In the genomic region with DNA sequence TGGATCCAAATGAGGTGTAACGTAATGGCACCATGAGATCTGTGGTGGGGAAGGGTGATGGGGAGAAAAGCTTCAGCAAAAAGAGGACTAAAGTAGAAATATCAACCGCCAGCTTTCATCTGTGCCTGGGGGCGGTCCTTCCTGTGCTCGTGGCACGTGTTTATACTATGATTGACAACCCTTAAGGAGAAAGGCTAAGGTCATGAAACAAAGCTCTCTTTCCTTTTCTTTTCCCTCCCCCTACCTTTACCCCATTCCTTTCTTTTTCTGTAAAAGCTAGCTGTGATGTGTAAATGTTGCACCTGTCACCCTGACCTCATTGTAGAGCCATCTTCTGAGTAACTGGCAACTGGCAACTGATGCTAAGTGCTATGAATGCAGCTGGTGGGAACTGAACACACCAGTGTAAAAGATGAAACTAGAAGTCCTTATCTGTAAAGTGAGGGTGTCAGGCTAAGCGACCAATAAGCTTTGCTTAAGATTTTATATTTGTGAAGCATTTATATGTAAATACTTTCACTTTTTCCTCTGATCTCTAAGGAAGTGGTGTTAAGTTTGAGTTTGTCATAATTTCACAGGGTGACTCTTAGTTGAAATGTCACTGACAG, we compare ENCODE assay signal across 8 cellular contexts.
A peak's percentile ranks its signal among the peaks of the same experiment; 100 is the strongest.
DNase-seq lines count a peak whose midpoint lies in the region; ATAC-seq, FAIRE-seq and TF ChIP-seq lines count a peak whose summit lies in the region.

No MANE protein-coding gene starts in this region.

- 48 to 50% methylated on average over 6 of the region's 6 CpGs for WGBS in pancreas, 2 donors
- 71 to 72% methylated on average over 6 of the region's 6 CpGs for WGBS in testis, 2 donors
- WGBS in SK-N-SH (ENCODE audit: low lambda C conversion rate), result 66% methylated on average over 6 of the region's 6 CpGs

- H3K36me3 ChIP-seq in pancreas (no peaks in the 10 kb centered on the region), testis (ENCODE audit: low read depth, missing control alignments) (no peaks in the 10 kb centered on the region), SK-N-SH (replicated peaks in 1 of 2; ENCODE audit: control insufficient read depth in 1 of 2, insufficient read depth in 2 of 2, low read length in 1 of 2) (no peaks in the 10 kb centered on the region)

- CTCF ChIA-PET in SK-N-SH (lab: Yijun Ruan, JAX), result interaction anchor here (0.8 to 1.1 kb wide), 2 partner anchors 12 to 103 kb away, joined by 3 read pairs; no protein-coding TSS in a partner anchor

- H3K79me2 ChIP-seq in SK-N-SH (ENCODE audit: insufficient read depth), result no peaks in the 10 kb centered on the region

- no peak for TF ChIP-seq POLR2A in testis (IDR thresholded peaks at IDR 0.05)

- H3K4me1 ChIP-seq in pancreas (peaks cover 0 to 18% (median 0%) of the 10 kb centered on the region in 3 donors), testis (no peaks in the 10 kb centered on the region), SK-N-SH (ENCODE audit: control insufficient read depth in 1 of 2, insufficient read depth in 2 of 2, low read depth in 1 of 2, low read length in 1 of 2) (no peaks in the 10 kb centered on the region; a peak in 1 of 4 replicates)

- H4K20me1 ChIP-seq in SK-N-SH (ENCODE audit: insufficient read depth), result no peaks in the 10 kb centered on the region

- H3K27ac ChIP-seq in pancreas (peak overlapping the region in 2 of 4 donors; percentile 75 to 84), testis (no peak overlapping the region), SK-N-SH (ENCODE audit: low read depth in 2 of 2, low read length in 1 of 2) (no peak overlapping the region)

- no peak for FAIRE-seq in pancreas (lab: Jason Lieb, UNC)

- ATAC-seq in HG02588 (IDR thresholded peaks at IDR 0.05; ENCODE audit: unreplicated experiment), result peak; percentile 46
- peak in 3 of 4 donors; percentile 2 to 20 (median 7) for ATAC-seq in pancreas

- H3K9me2 ChIP-seq in SK-N-SH, result no peaks in the 10 kb centered on the region

- H2AFZ ChIP-seq in SK-N-SH (ENCODE audit: low read depth), result no peak overlapping the region

- TF ChIP-seq CTCF in GM13976 (IDR thresholded peaks at IDR 0.05; ENCODE audit: borderline replicate concordance, control extremely low read depth, extremely low read depth, insufficient read depth, missing control alignments) (no peak), pancreas (IDR thresholded peaks at IDR 0.05) (no peak), testis (IDR thresholded peaks at IDR 0.05) (no peak), SK-N-SH (IDR thresholded peaks at IDR 0.05) (no peak)

- peak overlapping the region in 1 of 4 donors; percentile 47 for H3K4me3 ChIP-seq in pancreas
- H3K4me3 ChIP-seq in testis, result no peak overlapping the region
- no peak overlapping the region for H3K4me3 ChIP-seq in SK-N-SH (ENCODE audit: low read depth in 2 of 2, low read length in 1 of 2)

- POLR2A ChIA-PET in SK-N-SH (lab: Yijun Ruan, JAX), result no interaction called here

- in situ Hi-C loops in GM13976 (cut with MboI; ENCODE audit: low sequenced_read_pairs, unreplicated experiment), result no loop called here

- H3K4me2 ChIP-seq in SK-N-SH, result no peak overlapping the region

- DNase-seq in GM13976 (ENCODE audit: low spot score) (peak; percentile 50), NCI-H526 treated with DMSO at 0.1 percent for 48 hours (lab: John Stamatoyannopoulos, UW) (peak; percentile 93), pancreas (no peak), testis (no peak), NCI-H146 treated with DMSO at 0.1 percent for 48 hours (lab: John Stamatoyannopoulos, UW; ENCODE audit: unreplicated experiment) (no peak), SK-N-SH (no peak)
- DNase-seq in activated T-helper 9 cell treated with anti-CD3 and anti-CD28 coated beads, Interleukin-2, amount 50 U/mL, for 16 hours (ENCODE audit: low read depth), result peak; percentile 9

- no peaks in the 10 kb centered on the region for H3F3A ChIP-seq in SK-N-SH (replicated peaks; ENCODE audit: insufficient read depth)

- TF ChIP-seq EP300 in SK-N-SH (IDR thresholded peaks at IDR 0.05; ENCODE audit: borderline replicate concordance in 1 of 2, low read depth in 1 of 2, low read length in 1 of 2), result no peak

- TF ChIP-seq RAD21 in SK-N-SH (IDR thresholded peaks at IDR 0.05; ENCODE audit: low read length), result no peak

- H3K9me3 ChIP-seq in pancreas (no peaks in the 10 kb centered on the region), testis (no peaks in the 10 kb centered on the region), SK-N-SH (0 out of 2 replicates have a peak, but pooled peaks cover 5% of the 10 kb centered on the region)

- H3K27me3 ChIP-seq in pancreas, result no peaks in the 10 kb centered on the region
- H3K27me3 ChIP-seq in testis, result no peaks in the 10 kb centered on the region
- H3K27me3 ChIP-seq in SK-N-SH (ENCODE audit: insufficient read depth), result no peaks in the 10 kb centered on the region; the same call in 1 of the 2 replicates

- H3K9ac ChIP-seq in SK-N-SH, result no peak overlapping the region

- intact Hi-C loops in pancreas (cut with DNase I), result no loop called here
- intact Hi-C loops in testis (cut with DNase I; ENCODE audit: low total_unique reads), result no loop called here

TF ChIP-seq in SK-N-SH, 30 proteins besides CTCF, POLR2A, EP300 and RAD21:
- TF ChIP-seq JUND (IDR thresholded peaks at IDR 0.05) (no peak), FOXJ3 (CRISPR knock-in tag; IDR thresholded peaks at IDR 0.05) (no peak), TCF12 (IDR thresholded peaks at IDR 0.05) (no peak), FOXM1 (IDR thresholded peaks at IDR 0.05; ENCODE audit: low read depth) (no peak), MEF2A (IDR thresholded peaks at IDR 0.05; ENCODE audit: borderline replicate concordance, low read depth) (no peak), YY1 (IDR thresholded peaks at IDR 0.05; ENCODE audit: low read depth) (no peak), RXRA (IDR thresholded peaks at IDR 0.05; ENCODE audit: borderline replicate concordance, low read depth) (no peak), GABPA (IDR thresholded peaks at IDR 0.05; ENCODE audit: low read depth) (no peak)
- TF ChIP-seq, protein P1, sequence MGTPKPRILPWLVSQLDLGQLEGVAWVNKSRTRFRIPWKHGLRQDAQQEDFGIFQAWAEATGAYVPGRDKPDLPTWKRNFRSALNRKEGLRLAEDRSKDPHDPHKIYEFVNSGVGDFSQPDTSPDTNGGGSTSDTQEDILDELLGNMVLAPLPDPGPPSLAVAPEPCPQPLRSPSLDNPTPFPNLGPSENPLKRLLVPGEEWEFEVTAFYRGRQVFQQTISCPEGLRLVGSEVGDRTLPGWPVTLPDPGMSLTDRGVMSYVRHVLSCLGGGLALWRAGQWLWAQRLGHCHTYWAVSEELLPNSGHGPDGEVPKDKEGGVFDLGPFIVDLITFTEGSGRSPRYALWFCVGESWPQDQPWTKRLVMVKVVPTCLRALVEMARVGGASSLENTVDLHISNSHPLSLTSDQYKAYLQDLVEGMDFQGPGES (IDR thresholded peaks at IDR 0.05; ENCODE audit: low read depth, low read length), result no peak
- TF ChIP-seq, protein P2, sequence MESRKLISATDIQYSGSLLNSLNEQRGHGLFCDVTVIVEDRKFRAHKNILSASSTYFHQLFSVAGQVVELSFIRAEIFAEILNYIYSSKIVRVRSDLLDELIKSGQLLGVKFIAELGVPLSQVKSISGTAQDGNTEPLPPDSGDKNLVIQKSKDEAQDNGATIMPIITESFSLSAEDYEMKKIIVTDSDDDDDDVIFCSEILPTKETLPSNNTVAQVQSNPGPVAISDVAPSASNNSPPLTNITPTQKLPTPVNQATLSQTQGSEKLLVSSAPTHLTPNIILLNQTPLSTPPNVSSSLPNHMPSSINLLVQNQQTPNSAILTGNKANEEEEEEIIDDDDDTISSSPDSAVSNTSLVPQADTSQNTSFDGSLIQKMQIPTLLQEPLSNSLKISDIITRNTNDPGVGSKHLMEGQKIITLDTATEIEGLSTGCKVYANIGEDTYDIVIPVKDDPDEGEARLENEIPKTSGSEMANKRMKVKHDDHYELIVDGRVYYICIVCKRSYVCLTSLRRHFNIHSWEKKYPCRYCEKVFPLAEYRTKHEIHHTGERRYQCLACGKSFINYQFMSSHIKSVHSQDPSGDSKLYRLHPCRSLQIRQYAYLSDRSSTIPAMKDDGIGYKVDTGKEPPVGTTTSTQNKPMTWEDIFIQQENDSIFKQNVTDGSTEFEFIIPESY (IDR thresholded peaks at IDR 0.05; ENCODE audit: borderline replicate concordance, low read depth), result no peak
- TF ChIP-seq, protein P3, sequence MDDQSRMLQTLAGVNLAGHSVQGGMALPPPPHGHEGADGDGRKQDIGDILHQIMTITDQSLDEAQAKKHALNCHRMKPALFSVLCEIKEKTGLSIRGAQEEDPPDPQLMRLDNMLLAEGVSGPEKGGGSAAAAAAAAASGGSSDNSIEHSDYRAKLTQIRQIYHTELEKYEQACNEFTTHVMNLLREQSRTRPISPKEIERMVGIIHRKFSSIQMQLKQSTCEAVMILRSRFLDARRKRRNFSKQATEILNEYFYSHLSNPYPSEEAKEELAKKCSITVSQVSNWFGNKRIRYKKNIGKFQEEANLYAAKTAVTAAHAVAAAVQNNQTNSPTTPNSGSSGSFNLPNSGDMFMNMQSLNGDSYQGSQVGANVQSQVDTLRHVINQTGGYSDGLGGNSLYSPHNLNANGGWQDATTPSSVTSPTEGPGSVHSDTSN (IDR thresholded peaks at IDR 0.05), result no peak

Comparison
In these comparisons a context has a peak if more than half of its experiments do, and no peak if none do; other contexts are left out.
1. DNase-seq: peak in GM13976 (single experiment), NCI-H526 treated with DMSO at 0.1 percent for 48 hours (single experiment) and activated T-helper 9 cell treated with anti-CD3 and anti-CD28 coated beads, Interleukin-2, amount 50 U/mL, for 16 hours (single experiment); none in pancreas (0 of 6), testis (single experiment), NCI-H146 treated with DMSO at 0.1 percent for 48 hours (single experiment) and SK-N-SH (single experiment).